8 cellular contexts compared by ENCODE assay signal in genomic region chr9:109903515-109904138, GRCh38.
DNase-seq lines count a peak whose midpoint lies in the region; ATAC-seq and TF ChIP-seq lines count a peak whose summit lies in the region.

No MANE protein-coding gene starts in this region.

- in situ Hi-C loops in ACHN (cut with HindIII; ENCODE audit: low pct_ligation_motif_present, low pct_unique_long_range_greater_than_20kb, low sequenced_read_pairs) = no loop called here
- in situ Hi-C loops in GM13976 (cut with MboI; ENCODE audit: low sequenced_read_pairs, unreplicated experiment) = loop anchor here (5.0 kb wide), 1 partner anchor 154 kb away; no protein-coding TSS in a partner anchor
- in situ Hi-C loops in astrocyte of the cerebellum (cut with HindIII; ENCODE audit: low sequenced_read_pairs) = loop anchor here (5.0 kb wide), 2 partner anchors 169 to 249 kb away; no protein-coding TSS in a partner anchor

- H3K4me3 ChIP-seq in NB4 (ENCODE audit: low read depth, low read length) (no peak overlapping the region), astrocyte of the cerebellum (ENCODE audit: low read depth, low read length) (no peak overlapping the region)

- peak; percentile 80 for DNase-seq in ACHN
- peak; percentile 56 for DNase-seq in GM13976 (ENCODE audit: low spot score)
- peak; percentile 79 for DNase-seq in NB4 (ENCODE audit: low read depth)
- DNase-seq in T follicular helper cell (ENCODE audit: low read depth) = peak; percentile 42
- DNase-seq in astrocyte of the cerebellum (ENCODE audit: low read depth) = peak; percentile 67
- peak; percentile 54 for DNase-seq in hepatic stellate cell (ENCODE audit: low spot score)
- DNase-seq in stimulated activated CD4-positive, alpha-beta T cell treated with anti-CD3 and anti-CD28 coated beads, Interleukin-12 subunit alpha, Interleukin-12 subunit beta, amount 100 ng/mL, for 48 hours (ENCODE audit: low read depth in 2 of 3, low spot score in 1 of 3) = peak; percentile 47 to 55 (median 54)

- no peak for ATAC-seq in HG03135 (IDR thresholded peaks at IDR 0.05; ENCODE audit: unreplicated experiment)

- peak; percentile 72 for TF ChIP-seq CTCF in GM13976 (IDR thresholded peaks at IDR 0.05; ENCODE audit: borderline replicate concordance, control extremely low read depth, extremely low read depth, insufficient read depth, missing control alignments)
- peak; percentile 75 for TF ChIP-seq CTCF in NB4 (IDR thresholded peaks at IDR 0.05; ENCODE audit: low read depth, low read length)
- TF ChIP-seq CTCF in astrocyte of the cerebellum (IDR thresholded peaks at IDR 0.05; ENCODE audit: low read depth, low read length, missing control alignments) = peak; percentile 76

- no peak for TF ChIP-seq POLR2A in NB4 (IDR thresholded peaks at IDR 0.05; ENCODE audit: extremely low read depth, insufficient read length)
